Comparison of ENCODE assay signal across 23 cellular contexts in genomic region chr5:114148253-114148652, GRCh38.
DNase-seq lines count a peak whose midpoint lies in the region; ATAC-seq and TF ChIP-seq lines count a peak whose summit lies in the region.
"Had no signal": no experiment of that assay in that cellular context is flagged by ENCODE, and none has a peak within 500 bp of the region (broad histone marks: within the 10 kb centered on the region; RNA-seq: fewer than 3 reads in every experiment).

No MANE protein-coding gene starts in this region.

- H3K9me3 ChIP-seq in BE2C, result no peaks in the 10 kb centered on the region
- H3K9me3 ChIP-seq: SK-N-SH had no signal

- no peak for ATAC-seq in stimulated activated naive CD8-positive, alpha-beta T cell treated with anti-CD3 and anti-CD28 coated beads, Interleukin-15, amount 100 ng/mL, for 72 hours

- no peaks in the 10 kb centered on the region for H3K27me3 ChIP-seq in BE2C
- H3K27me3 ChIP-seq: BLaER1 had no signal

- H3K4me1 ChIP-seq in BE2C, result no peaks in the 10 kb centered on the region
- H3K4me1 ChIP-seq: BLaER1 had no signal

- peak overlapping the region; percentile 70 for H3K27ac Mint-ChIP-seq in progenitor cell of endocrine pancreas
- H3K27ac Mint-ChIP-seq in stimulated activated naive CD8-positive, alpha-beta T cell treated with anti-CD3 and anti-CD28 coated beads, Interleukin-15, amount 100 ng/mL, for 72 hours, result no peak overlapping the region
- H3K27ac Mint-ChIP-seq: CD4-positive, alpha-beta T cell; HFFc6 had no signal

- no peaks in the 10 kb centered on the region for H3K36me3 ChIP-seq in BE2C
- H3K36me3 ChIP-seq: BLaER1 had no signal

- no peaks in the 10 kb centered on the region for H3K27me3 Mint-ChIP-seq in progenitor cell of endocrine pancreas
- H3K27me3 Mint-ChIP-seq in stimulated activated naive CD8-positive, alpha-beta T cell treated with anti-CD3 and anti-CD28 coated beads, Interleukin-15, amount 100 ng/mL, for 72 hours, result no peaks in the 10 kb centered on the region
- H3K27me3 Mint-ChIP-seq: CD4-positive, alpha-beta T cell had no signal

- H3K36me3 Mint-ChIP-seq in progenitor cell of endocrine pancreas (ENCODE audit: insufficient read depth), result peaks cover 12% of the 10 kb centered on the region

- H3K9me3 Mint-ChIP-seq in progenitor cell of endocrine pancreas (ENCODE audit: low read depth), result peaks cover 48% of the 10 kb centered on the region
- H3K9me3 Mint-ChIP-seq in stimulated activated naive CD8-positive, alpha-beta T cell treated with anti-CD3 and anti-CD28 coated beads, Interleukin-15, amount 100 ng/mL, for 72 hours, result peaks cover 37 to 41% of the 10 kb centered on the region in 2 donors

- peaks cover 7% of the 10 kb centered on the region for H3K4me1 Mint-ChIP-seq in progenitor cell of endocrine pancreas (ENCODE audit: low read depth)
- no peaks in the 10 kb centered on the region for H3K4me1 Mint-ChIP-seq in stimulated activated naive CD8-positive, alpha-beta T cell treated with anti-CD3 and anti-CD28 coated beads, Interleukin-15, amount 100 ng/mL, for 72 hours

- no peak overlapping the region for H3K4me3 ChIP-seq in BE2C (ENCODE audit: low read depth, low read length)
- H3K4me3 ChIP-seq: BLaER1, PC-9 had no signal

- TF ChIP-seq CTCF in progenitor cell of endocrine pancreas (IDR thresholded peaks at IDR 0.05; ENCODE audit: unreplicated experiment), result no peak
- no peak for TF ChIP-seq CTCF in BE2C (IDR thresholded peaks at IDR 0.05; ENCODE audit: low read depth, low read length)

- H3K4me3 Mint-ChIP-seq in progenitor cell of endocrine pancreas (ENCODE audit: low read depth), result no peak overlapping the region
- no peak overlapping the region for H3K4me3 Mint-ChIP-seq in stimulated activated naive CD8-positive, alpha-beta T cell treated with anti-CD3 and anti-CD28 coated beads, Interleukin-15, amount 100 ng/mL, for 72 hours
- H3K4me3 Mint-ChIP-seq: CD4-positive, alpha-beta T cell; HFFc6 had no signal

- peak; percentile 79 for DNase-seq in Caki2 (ENCODE audit: low read depth)
- DNase-seq in SW480 (ENCODE audit: low spot score), result peak; percentile 66
- peak; percentile 27 for DNase-seq in kidney tubule cell (ENCODE audit: low spot score)
- DNase-seq in progenitor cell of endocrine pancreas (ENCODE audit: low spot score, unreplicated experiment), result no peak
- no peak for DNase-seq in stimulated activated naive CD8-positive, alpha-beta T cell treated with anti-CD3 and anti-CD28 coated beads, Interleukin-15, amount 100 ng/mL, for 72 hours
- no peak for DNase-seq in Ammon's horn (ENCODE audit: low spot score)
- no peak for DNase-seq in BE2C
- no peak for DNase-seq in cerebellar cortex (ENCODE audit: low spot score)
- DNase-seq: CD4-positive, alpha-beta T cell; DMS79; H7; HFFc6; KBM-7; NCI-H1092; NCI-H1436; NCI-H2029; NCI-H2227 treated with DMSO at 0.1 percent for 48 hours; NCI-H510A treated with DMSO at 0.1 percent for 48 hours; NCI-H748 treated with DMSO at 0.1 percent for 48 hours; PC-9; SIG-M5; SK-N-SH had no signal

- in situ Hi-C loops in Caki2 (cut with HindIII; ENCODE audit: low pct_unique_long_range_greater_than_20kb, low sequenced_read_pairs), result no loop called here

Comparison
In these comparisons a context has a peak if more than half of its experiments do, and no peak if none do; other contexts are left out.
1. DNase-seq: peak in Caki2 (single experiment), SW480 (single experiment) and kidney tubule cell (single experiment); none in progenitor cell of endocrine pancreas (single experiment), stimulated activated naive CD8-positive, alpha-beta T cell treated with anti-CD3 and anti-CD28 coated beads, Interleukin-15, amount 100 ng/mL, for 72 hours (0 of 2), Ammon's horn (single experiment), BE2C (single experiment) and cerebellar cortex (single experiment).